ENCODE assay signal across 8 cellular contexts in genomic region chr12:1797011-1797901, GRCh38. TPM values are rescaled to one million over a fixed set of nuclear protein-coding genes. Genes with fewer than 3 reads are reported as not detected.
DNase-seq lines count a peak whose midpoint lies in the region; ATAC-seq and TF ChIP-seq lines count a peak whose summit lies in the region.

No MANE protein-coding gene starts in this region.

- H3K36me3 Mint-ChIP-seq in naive thymus-derived CD4-positive, alpha-beta T cell = no peaks in the 10 kb centered on the region

- ATAC-seq in HG02852 (IDR thresholded peaks at IDR 0.05; ENCODE audit: unreplicated experiment) = peak; percentile 29
- ATAC-seq in naive thymus-derived CD4-positive, alpha-beta T cell = peak; percentile 16

- H3K9me3 ChIP-seq in naive thymus-derived CD4-positive, alpha-beta T cell (ENCODE audit: control insufficient read depth in 2 of 3, low read length in 3 of 3) = no peaks in the 10 kb centered on the region
- H3K9me3 ChIP-seq in testis = no peaks in the 10 kb centered on the region

- H3K27me3 Mint-ChIP-seq in naive thymus-derived CD4-positive, alpha-beta T cell = no peaks in the 10 kb centered on the region

- H3K4me3 Mint-ChIP-seq in naive thymus-derived CD4-positive, alpha-beta T cell = peak overlapping the region; percentile 75 to 95 (median 87)

- 14 to 18% methylated on average over 18 to 68 of the region's 71 CpGs for WGBS in testis, 2 donors

- no peaks in the 10 kb centered on the region for H3K9me3 Mint-ChIP-seq in naive thymus-derived CD4-positive, alpha-beta T cell

- DNase-seq in CMK (ENCODE audit: low read depth) = peak; percentile 78
- peak; percentile 49 to 58 for DNase-seq in activated CD4-positive, alpha-beta T cell treated with anti-CD3 and anti-CD28 coated beads for 4 hours
- DNase-seq in ecto neural progenitor cell (ENCODE audit: low spot score) = peak; percentile 59
- peak; percentile 29 to 69 (median 38) for DNase-seq in naive thymus-derived CD4-positive, alpha-beta T cell
- DNase-seq in testis = peak; percentile 62
- no peak for DNase-seq in islet precursor cell
- DNase-seq in GM19238 (ENCODE audit: insufficient read length, low spot score) = no peak

- POLR2A ChIA-PET in naive thymus-derived CD4-positive, alpha-beta T cell (lab: Charles Lee) = interaction anchor here (0.6 to 4.1 kb wide), 5 partner anchors 106 to 1687 kb away, joined by 3 to 53 read pairs (median 3); no protein-coding TSS in a partner anchor

- intact Hi-C loops in naive thymus-derived CD4-positive, alpha-beta T cell (cut with micrococcal nuclease) = loop anchor here (2.0 to 5.0 kb wide), 5 partner anchors 255 to 1408 kb away; partner anchors contain the start of genes CACNA1C (in 1 of the 2) and KDM5A (in 1 of the 2)
- intact Hi-C loops in testis (cut with DNase I; ENCODE audit: low total_unique reads) = loop anchor here (5.0 kb wide), 1 partner anchor 140 kb away; no protein-coding TSS in a partner anchor

- no peaks in the 10 kb centered on the region for H3K36me3 ChIP-seq in naive thymus-derived CD4-positive, alpha-beta T cell (ENCODE audit: control insufficient read depth in 2 of 3, insufficient read depth in 3 of 3, low read length in 3 of 3)
- no peaks in the 10 kb centered on the region for H3K36me3 ChIP-seq in testis (ENCODE audit: low read depth, missing control alignments)

- peak overlapping the region; percentile 31 to 91 (median 80) for H3K27ac Mint-ChIP-seq in naive thymus-derived CD4-positive, alpha-beta T cell

- TF ChIP-seq POLR2A in testis (IDR thresholded peaks at IDR 0.05) = no peak

- no peak for TF ChIP-seq CTCF in testis (IDR thresholded peaks at IDR 0.05)

- CTCF ChIA-PET in naive thymus-derived CD4-positive, alpha-beta T cell (lab: Charles Lee) = interaction anchor here (1.0 to 10.6 kb wide), 3 partner anchors 143 to 487 kb away, joined by 3 to 152 read pairs (median 3); no protein-coding TSS in a partner anchor

- no peaks in the 10 kb centered on the region for H3K27me3 ChIP-seq in naive thymus-derived CD4-positive, alpha-beta T cell (ENCODE audit: control insufficient read depth in 2 of 2, insufficient read depth in 2 of 2, low read length in 2 of 2)
- H3K27me3 ChIP-seq in testis = no peaks in the 10 kb centered on the region

- peak overlapping the region; percentile 80 for H3K27ac ChIP-seq in naive thymus-derived CD4-positive, alpha-beta T cell (ENCODE audit: low read depth, low read length)
- H3K27ac ChIP-seq in testis = peak overlapping the region; percentile 73 to 81

- H3K4me3 ChIP-seq in naive thymus-derived CD4-positive, alpha-beta T cell (ENCODE audit: low read length) = peak overlapping the region; percentile 74
- peak overlapping the region; percentile 62 to 76 for H3K4me3 ChIP-seq in testis

- peaks cover 0 to 11% (median 7%) of the 10 kb centered on the region in 7 donors for H3K4me1 Mint-ChIP-seq in naive thymus-derived CD4-positive, alpha-beta T cell

- peaks cover 0 to 5% of the 10 kb centered on the region in 2 donors for H3K4me1 ChIP-seq in naive thymus-derived CD4-positive, alpha-beta T cell (ENCODE audit: control insufficient read depth in 2 of 2, insufficient read depth in 2 of 2, low read length in 2 of 2)
- peaks cover 5% of the 10 kb centered on the region for H3K4me1 ChIP-seq in testis

RNA-seq across cellular contexts. Expression of gene LRTM2, which starts 23.1 kb away (rescaled TPM):
- under 1 TPM in 1 of 5 experiments, not detected in 4; 0.12 TPM for total RNA-seq in naive thymus-derived CD4-positive, alpha-beta T cell
- polyA plus RNA-seq in naive thymus-derived CD4-positive, alpha-beta T cell = not detected
- under 1 TPM; 0.39 to 0.43 TPM for total RNA-seq in testis
- 0.96 TPM for polyA plus RNA-seq in testis (ENCODE audit: insufficient read depth, low read depth, low replicate concordance)

Comparison
In these comparisons a context has a peak if more than half of its experiments do, and no peak if none do; other contexts are left out.
1. DNase-seq: peak in CMK (single experiment), activated CD4-positive, alpha-beta T cell treated with anti-CD3 and anti-CD28 coated beads for 4 hours (2 of 2), ecto neural progenitor cell (single experiment), naive thymus-derived CD4-positive, alpha-beta T cell (9 of 9) and testis (single experiment); none in islet precursor cell (single experiment) and GM19238 (single experiment).